ENCODE assay signal across 8 cellular contexts in the genomic region with DNA sequence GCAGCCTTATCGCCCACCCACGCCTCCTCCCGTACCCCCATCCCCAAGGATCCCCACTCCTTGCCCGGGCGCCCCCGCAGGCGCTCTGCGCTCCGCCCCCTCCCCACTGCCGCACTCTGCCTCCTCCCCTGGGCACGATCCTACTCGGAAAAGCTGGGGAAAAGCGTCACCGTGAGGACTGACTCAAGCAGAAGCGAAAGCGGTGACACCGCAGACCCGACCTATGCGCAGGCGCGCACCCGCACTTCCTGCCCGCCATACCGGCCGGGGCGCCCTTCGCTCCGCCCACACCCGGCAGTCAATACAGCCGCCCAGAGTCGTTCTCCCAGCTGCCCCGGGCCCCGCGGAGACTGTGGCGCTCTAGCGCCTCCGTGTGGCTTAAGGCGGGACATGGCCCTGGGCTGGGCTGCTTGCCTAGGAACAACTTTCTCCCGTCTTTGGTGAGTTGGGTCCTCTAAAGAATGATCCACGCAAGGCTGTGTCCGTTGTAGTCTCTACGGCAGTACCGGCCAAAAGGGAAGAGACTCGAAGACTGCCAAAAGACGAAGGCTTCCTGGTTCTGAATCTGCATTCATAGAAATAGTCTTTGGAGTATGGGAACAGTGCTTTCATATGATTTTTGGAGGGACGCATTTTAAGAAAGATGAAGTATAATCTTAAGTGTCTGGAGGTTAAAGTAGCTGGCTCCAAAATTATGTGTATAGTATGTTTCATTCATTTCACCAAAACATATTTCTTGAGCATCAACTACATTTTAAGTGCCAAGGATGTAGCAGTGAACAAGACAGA. TPM values are rescaled to one million over a fixed set of nuclear protein-coding genes. Genes with fewer than 3 reads are reported as not detected.
DNase-seq lines count a peak whose midpoint lies in the region; ATAC-seq, FAIRE-seq and TF ChIP-seq lines count a peak whose summit lies in the region.

OMA1 (minus strand) TSS at position 207 of the 789 bp plus-strand sequence. CDS start 7,432 bp downstream, outside the sequence.

- H3K27me3 Mint-ChIP-seq in activated CD4-positive, alpha-beta T cell treated with anti-CD3 and anti-CD28 coated beads, Interleukin-2, amount 10 ng/mL, durations not matched to agents 24 days and 14 days = peaks cover 12% of the 10 kb centered on the region

- H3K9ac ChIP-seq in BLaER1 = peak within 1 kb of the TSS; percentile 77

- peak; percentile 87 for DNase-seq in GM19239 (ENCODE audit: insufficient read length, low spot score)
- peak; percentile 88 to 98 for DNase-seq in NCI-H526 (lab: John Stamatoyannopoulos, UW)
- peak; percentile 99 for DNase-seq in activated CD4-positive, alpha-beta T cell treated with anti-CD3 and anti-CD28 coated beads, Interleukin-2, amount 10 ng/mL, durations not matched to agents 24 days and 14 days
- peak; percentile 99 for DNase-seq in coronary artery (ENCODE audit: low spot score)
- DNase-seq in left kidney (ENCODE audit: low read depth, low spot score) = peak; percentile 98
- peak; percentile 97 for DNase-seq in stimulated activated CD4-positive, alpha-beta T cell treated with anti-CD3 and anti-CD28 coated beads, Interleukin-2, amount 100 ng/mL, for 4 hours (ENCODE audit: low read depth)

- peaks cover 22% of the 10 kb centered on the region for H3K4me1 Mint-ChIP-seq in activated CD4-positive, alpha-beta T cell treated with anti-CD3 and anti-CD28 coated beads, Interleukin-2, amount 10 ng/mL, durations not matched to agents 24 days and 14 days

- H3K9me3 ChIP-seq in BLaER1 = no peaks in the 10 kb centered on the region

- H3K36me3 ChIP-seq in BLaER1 = no peaks in the 10 kb centered on the region

- peak; percentile 96 for TF ChIP-seq CTCF in coronary artery (IDR thresholded peaks at IDR 0.05)

- intact Hi-C loops in activated CD4-positive, alpha-beta T cell treated with anti-CD3 and anti-CD28 coated beads, Interleukin-2, amount 10 ng/mL, durations not matched to agents 24 days and 14 days (cut with micrococcal nuclease) = loop anchor here (1.0 kb wide), 5 partner anchors 27 to 886 kb away; partner anchors contain the start of gene MYSM1

- FAIRE-seq in GM19239 (lab: Jason Lieb, UNC) = peak; percentile 95

- H4K20me1 ChIP-seq in BLaER1 = no peaks in the 10 kb centered on the region

- H3K27ac Mint-ChIP-seq in activated CD4-positive, alpha-beta T cell treated with anti-CD3 and anti-CD28 coated beads, Interleukin-2, amount 10 ng/mL, durations not matched to agents 24 days and 14 days = peak within 1 kb of the TSS; percentile 92

- peak within 1 kb of the TSS; percentile 90 for H3K4me3 Mint-ChIP-seq in activated CD4-positive, alpha-beta T cell treated with anti-CD3 and anti-CD28 coated beads, Interleukin-2, amount 10 ng/mL, durations not matched to agents 24 days and 14 days

- peaks cover 8% of the 10 kb centered on the region for H3K4me1 ChIP-seq in BLaER1

- H3K27me3 ChIP-seq in BLaER1 = no peaks in the 10 kb centered on the region

- H3K4me3 ChIP-seq in BLaER1 (peak within 1 kb of the TSS; percentile 78), coronary artery (peak within 1 kb of the TSS; percentile 82)

- no peaks in the 10 kb centered on the region for H3K9me3 Mint-ChIP-seq in activated CD4-positive, alpha-beta T cell treated with anti-CD3 and anti-CD28 coated beads, Interleukin-2, amount 10 ng/mL, durations not matched to agents 24 days and 14 days

- H3K4me2 ChIP-seq in BLaER1 = peak within 1 kb of the TSS; percentile 84

- ATAC-seq in HG03460 (IDR thresholded peaks at IDR 0.05; ENCODE audit: unreplicated experiment) = peak; percentile 95

- H3K27ac ChIP-seq in BLaER1 = peak within 1 kb of the TSS; percentile 80
- peak within 1 kb of the TSS; percentile 100 for H3K27ac ChIP-seq in coronary artery

- H3K36me3 Mint-ChIP-seq in activated CD4-positive, alpha-beta T cell treated with anti-CD3 and anti-CD28 coated beads, Interleukin-2, amount 10 ng/mL, durations not matched to agents 24 days and 14 days (ENCODE audit: low read depth) = no peaks in the 10 kb centered on the region

RNA-seq across cellular contexts. Expression of gene OMA1, which starts in this region (rescaled TPM):
- total RNA-seq in activated CD4-positive, alpha-beta T cell treated with anti-CD3 and anti-CD28 coated beads, Interleukin-2, amount 10 ng/mL, durations not matched to agents 24 days and 14 days = 10.6 and 13.8 TPM in 2 replicates

Comparison
In these comparisons a context has a peak if more than half of its experiments do, and no peak if none do; other contexts are left out.
1. Peak in every context shown above with its lines: DNase-seq, ATAC-seq, H3K4me3 ChIP-seq and H3K27ac ChIP-seq.